ENCODE assay signal across 20 cellular contexts in the genomic region with DNA sequence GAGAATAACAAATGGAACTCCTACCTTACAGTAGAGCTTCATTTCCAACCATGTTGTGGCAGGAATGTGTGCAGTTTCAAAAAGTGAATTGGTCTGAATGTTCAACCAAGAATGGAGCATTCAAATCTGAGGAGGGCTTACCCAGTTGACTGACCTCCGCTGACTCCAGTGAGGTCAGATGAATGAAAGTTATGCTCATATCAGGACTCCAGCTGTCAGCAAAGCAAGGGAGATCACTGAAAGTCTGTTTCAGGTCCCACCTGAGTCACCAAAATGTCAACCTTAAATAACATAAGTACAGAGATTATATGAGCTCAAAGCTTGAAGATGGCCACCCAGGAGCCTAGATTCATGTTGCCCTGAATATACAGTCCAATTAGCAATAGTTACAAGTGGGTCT.
A peak's percentile ranks its signal among the peaks of the same experiment; 100 is the strongest.
DNase-seq lines count a peak whose midpoint lies in the region; ATAC-seq, FAIRE-seq and TF ChIP-seq lines count a peak whose summit lies in the region.
"Had no signal": no experiment of that assay in that cellular context is flagged by ENCODE, and none has a peak within 500 bp of the region (broad histone marks: within the 10 kb centered on the region; RNA-seq: fewer than 3 reads in every experiment).

No MANE protein-coding gene starts in this region.

- H3K36me3 Mint-ChIP-seq in activated naive CD4-positive, alpha-beta T cell treated with anti-CD3 and anti-CD28 coated beads, Interleukin-2, amount 10 ng/mL, durations not matched to agents 7 days and 5 days: no peaks in the 10 kb centered on the region
- H3K36me3 Mint-ChIP-seq: CD4-positive, CD25-positive, alpha-beta regulatory T cell had no signal

- BruUV-seq in GM12878 (replicated peaks; lab: Mats Ljungman, UMichigan): no TSS peak

- no peak overlapping the region for H3K4me2 ChIP-seq in GM12878 (ENCODE audit: control insufficient read depth, insufficient read depth)

- H3K27me3 ChIP-seq in GM12878 (replicated peaks in 1 of 2; ENCODE audit: control insufficient read depth in 2 of 2, insufficient read depth in 2 of 2, low read length in 1 of 2): no peaks in the 10 kb centered on the region
- H3K27me3 ChIP-seq: SJSA1 had no signal

- no peaks in the 10 kb centered on the region for H3K4me1 Mint-ChIP-seq in activated naive CD4-positive, alpha-beta T cell treated with anti-CD3 and anti-CD28 coated beads, Interleukin-2, amount 10 ng/mL, durations not matched to agents 7 days and 5 days

- DNase-seq in GM12878 (ENCODE audit: low read depth, low spot score) (no peak), GM13976 (ENCODE audit: low spot score) (no peak), EL (no peak), SW 1271 (lab: John Stamatoyannopoulos, UW) (no peak)
- no peak for DNase-seq in activated naive CD4-positive, alpha-beta T cell treated with anti-CD3 and anti-CD28 coated beads, Interleukin-2, amount 10 ng/mL, durations not matched to agents 7 days and 5 days
- DNase-seq: CD4-positive, CD25-positive, alpha-beta regulatory T cell; DMS53; MV-4-11; NCI-H146; NCI-H2081 treated with DMSO at 0.1 percent for 48 hours; NCI-H2227 treated with DMSO at 0.1 percent for 48 hours; NCI-H526; PC-3 had no signal

- H3K79me2 ChIP-seq in GM12878 (ENCODE audit: control insufficient read depth, insufficient read depth, low read length): no peaks in the 10 kb centered on the region

- SMC1A ChIA-PET in GM12878 (lab: Charles Lee; ENCODE audit: uncharacterized antibody, unreplicated experiment): interaction anchor here (1.6 to 3.2 kb wide), 3 partner anchors 11 to 51 kb away, joined by 3 to 10 read pairs (median 9); no protein-coding TSS in a partner anchor

- H3K27ac Mint-ChIP-seq in activated naive CD4-positive, alpha-beta T cell treated with anti-CD3 and anti-CD28 coated beads, Interleukin-2, amount 10 ng/mL, durations not matched to agents 7 days and 5 days: no peak overlapping the region
- H3K27ac Mint-ChIP-seq: CD4-positive, CD25-positive, alpha-beta regulatory T cell had no signal

- H3K27ac ChIP-seq in GM12878 (ENCODE audit: control insufficient read depth, insufficient read depth): no peak overlapping the region
- H3K27ac ChIP-seq: SJSA1 had no signal

- H3K9me3 ChIP-seq in GM12878 (replicated peaks; ENCODE audit: control insufficient read depth, insufficient read depth, low read length): no peaks in the 10 kb centered on the region
- H3K9me3 ChIP-seq: HAP-1, SJSA1 had no signal

- no peaks in the 10 kb centered on the region for H3K36me3 ChIP-seq in GM12878 (ENCODE audit: control insufficient read depth in 2 of 2, insufficient read depth in 2 of 2, low read length in 1 of 2)
- H3K36me3 ChIP-seq: HAP-1, SJSA1 had no signal

- TF ChIP-seq EP300 in GM12878 (IDR thresholded peaks at IDR 0.05; ENCODE audit: borderline replicate concordance in 1 of 2, control insufficient read depth in 1 of 2, low read depth in 2 of 2, low read length in 2 of 2): no peak

- H3K4me3 Mint-ChIP-seq in activated naive CD4-positive, alpha-beta T cell treated with anti-CD3 and anti-CD28 coated beads, Interleukin-2, amount 10 ng/mL, durations not matched to agents 7 days and 5 days: no peak overlapping the region

- TF ChIP-seq POLR2A in GM12878 (IDR thresholded peaks at IDR 0.05; ENCODE audit: low read depth, low read length): no peak

- no peak for TF ChIP-seq RAD21 in GM12878 (IDR thresholded peaks at IDR 0.05; ENCODE audit: insufficient read depth, low read depth, low read length)

- H4K20me1 ChIP-seq in GM12878 (ENCODE audit: control insufficient read depth, insufficient read depth): no peaks in the 10 kb centered on the region

- in situ Hi-C loops in GM12878 (cut with MboI) (no loop called here), GM13976 (cut with MboI; ENCODE audit: low sequenced_read_pairs, unreplicated experiment) (no loop called here)

- RAD21 ChIA-PET in GM12878 (lab: Charles Lee; ENCODE audit: unreplicated experiment): interaction anchor here (0.8 kb wide), 1 partner anchor 9 kb away, joined by 3 read pairs; no protein-coding TSS in a partner anchor

- no peak overlapping the region for H3K9ac ChIP-seq in GM12878 (ENCODE audit: control insufficient read depth, insufficient read depth, low read length)

- H3K4me1 ChIP-seq in GM12878 (ENCODE audit: control insufficient read depth, insufficient read depth, low read length): no peaks in the 10 kb centered on the region

- 0% methylated on average over 1 of the region's 1 CpG for WGBS in GM12878 (ENCODE audit: insufficient coverage, insufficient replicate concordance, low lambda C conversion rate, missing lambda C conversion rate)

- intact Hi-C loops in GM12878 (cut with micrococcal nuclease; ENCODE audit: unreplicated experiment): no loop called here

- FAIRE-seq in GM12878 (lab: Jason Lieb, UNC): peak; percentile 13
- FAIRE-seq: GM12892, HTR-8/SVneo had no signal

- H3K27me3 Mint-ChIP-seq in activated naive CD4-positive, alpha-beta T cell treated with anti-CD3 and anti-CD28 coated beads, Interleukin-2, amount 10 ng/mL, durations not matched to agents 7 days and 5 days: no peaks in the 10 kb centered on the region
- H3K27me3 Mint-ChIP-seq: CD4-positive, CD25-positive, alpha-beta regulatory T cell had no signal

- ATAC-seq in GM18858 (IDR thresholded peaks at IDR 0.05; ENCODE audit: unreplicated experiment) (peak; percentile 65), HG02610 (IDR thresholded peaks at IDR 0.05; ENCODE audit: unreplicated experiment) (peak; percentile 94), HG03342 (IDR thresholded peaks at IDR 0.05; ENCODE audit: unreplicated experiment) (peak; percentile 48), GM12878 (peak; percentile 83)
- ATAC-seq: PC-3 had no signal

- TF ChIP-seq CTCF in GM12878 (IDR thresholded peaks at IDR 0.05 in 2 of 3, conservative IDR thresholded peaks at IDR 0.05 in 1 of 3; ENCODE audit: control insufficient read depth in 2 of 3, extremely low read depth in 1 of 3, insufficient read depth in 1 of 3, low read depth in 3 of 3, low read length in 3 of 3) (no peak), GM13976 (IDR thresholded peaks at IDR 0.05; ENCODE audit: borderline replicate concordance, control extremely low read depth, extremely low read depth, insufficient read depth, missing control alignments) (no peak)

- H3K4me3 ChIP-seq in GM12878: no peak overlapping the region
- H3K4me3 ChIP-seq: HAP-1, SJSA1 had no signal

- H3K9me3 Mint-ChIP-seq in activated naive CD4-positive, alpha-beta T cell treated with anti-CD3 and anti-CD28 coated beads, Interleukin-2, amount 10 ng/mL, durations not matched to agents 7 days and 5 days: no peaks in the 10 kb centered on the region

- CTCF ChIA-PET in GM12878 (lab: Yijun Ruan, JAX): interaction anchor here (0.6 to 1.6 kb wide), 3 partner anchors 11 to 98 kb away, joined by 3 to 6 read pairs (median 3); no protein-coding TSS in a partner anchor
- CTCF ChIA-PET in activated naive CD4-positive, alpha-beta T cell treated with anti-CD3 and anti-CD28 coated beads, Interleukin-2, amount 10 ng/mL, durations not matched to agents 7 days and 5 days (lab: Charles Lee): no interaction called here

- no peak overlapping the region for H2AFZ ChIP-seq in GM12878 (ENCODE audit: control insufficient read depth, low read depth, low read length)

- POLR2A ChIA-PET in GM12878 (lab: Charles Lee): interaction anchor here (0.8 kb wide), 1 partner anchor 483 kb away, joined by 5 read pairs; no protein-coding TSS in a partner anchor

TF ChIP-seq in GM12878, 131 proteins besides CTCF, POLR2A, EP300 and RAD21:
- TF ChIP-seq ZNF384 (IDR thresholded peaks at IDR 0.05; ENCODE audit: borderline replicate concordance, low read depth, low read length) (no peak), CREB1 (IDR thresholded peaks at IDR 0.05; ENCODE audit: low read depth) (0 out of 2 replicates have a peak, but pooled peaks have one; percentile 43), NBN (IDR thresholded peaks at IDR 0.05) (no peak), BACH1 (IDR thresholded peaks at IDR 0.05; ENCODE audit: borderline replicate concordance) (no peak), JUNB (IDR thresholded peaks at IDR 0.05) (peak; percentile 68), IRF4 (IDR thresholded peaks at IDR 0.05; ENCODE audit: low read depth, low read length) (0 out of 2 replicates have a peak, but pooled peaks have one; percentile 64), RUNX3 (IDR thresholded peaks at IDR 0.05; ENCODE audit: low read length) (peak; percentile 37), ZNF24 (IDR thresholded peaks at IDR 0.05) (no peak), MXI1 (IDR thresholded peaks at IDR 0.05; ENCODE audit: low read depth, low read length) (no peak)
- TF ChIP-seq, protein P1, sequence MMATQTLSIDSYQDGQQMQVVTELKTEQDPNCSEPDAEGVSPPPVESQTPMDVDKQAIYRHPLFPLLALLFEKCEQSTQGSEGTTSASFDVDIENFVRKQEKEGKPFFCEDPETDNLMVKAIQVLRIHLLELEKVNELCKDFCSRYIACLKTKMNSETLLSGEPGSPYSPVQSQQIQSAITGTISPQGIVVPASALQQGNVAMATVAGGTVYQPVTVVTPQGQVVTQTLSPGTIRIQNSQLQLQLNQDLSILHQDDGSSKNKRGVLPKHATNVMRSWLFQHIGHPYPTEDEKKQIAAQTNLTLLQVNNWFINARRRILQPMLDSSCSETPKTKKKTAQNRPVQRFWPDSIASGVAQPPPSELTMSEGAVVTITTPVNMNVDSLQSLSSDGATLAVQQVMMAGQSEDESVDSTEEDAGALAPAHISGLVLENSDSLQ (IDR thresholded peaks at IDR 0.05): peak; percentile 51; the same call in 1 of the 2 replicates
- TF ChIP-seq, protein P2, sequence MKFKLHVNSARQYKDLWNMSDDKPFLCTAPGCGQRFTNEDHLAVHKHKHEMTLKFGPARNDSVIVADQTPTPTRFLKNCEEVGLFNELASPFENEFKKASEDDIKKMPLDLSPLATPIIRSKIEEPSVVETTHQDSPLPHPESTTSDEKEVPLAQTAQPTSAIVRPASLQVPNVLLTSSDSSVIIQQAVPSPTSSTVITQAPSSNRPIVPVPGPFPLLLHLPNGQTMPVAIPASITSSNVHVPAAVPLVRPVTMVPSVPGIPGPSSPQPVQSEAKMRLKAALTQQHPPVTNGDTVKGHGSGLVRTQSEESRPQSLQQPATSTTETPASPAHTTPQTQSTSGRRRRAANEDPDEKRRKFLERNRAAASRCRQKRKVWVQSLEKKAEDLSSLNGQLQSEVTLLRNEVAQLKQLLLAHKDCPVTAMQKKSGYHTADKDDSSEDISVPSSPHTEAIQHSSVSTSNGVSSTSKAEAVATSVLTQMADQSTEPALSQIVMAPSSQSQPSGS (IDR thresholded peaks at IDR 0.05; ENCODE audit: low read length): peak; percentile 38; the same call in 1 of the 2 replicates
